In the genomic region with DNA sequence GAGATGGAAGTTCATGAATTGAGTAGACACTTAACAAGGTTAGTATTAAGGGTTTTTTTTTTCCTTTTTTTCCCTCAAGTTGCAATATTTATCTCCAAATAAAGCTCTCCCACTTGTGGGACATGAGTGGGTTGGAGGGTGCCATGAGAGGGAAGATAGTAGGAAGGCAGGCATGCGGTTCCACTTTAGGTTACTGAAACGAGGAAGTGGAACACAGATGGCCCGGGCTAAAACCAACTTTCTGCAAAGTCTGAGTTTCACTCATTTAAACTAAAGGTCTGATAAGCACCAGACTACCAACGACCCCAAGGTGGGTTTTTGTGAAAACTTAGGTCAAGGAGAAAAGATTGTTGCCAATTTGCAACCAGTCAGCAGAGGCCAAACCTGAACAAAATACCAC, we compare ENCODE assay signal across 19 cellular contexts. TPM values are rescaled to one million over a fixed set of nuclear protein-coding genes. Genes with fewer than 3 reads are reported as not detected.
A peak's percentile ranks its signal among the peaks of the same experiment; 100 is the strongest.
DNase-seq lines count a peak whose midpoint lies in the region; ATAC-seq, FAIRE-seq and TF ChIP-seq lines count a peak whose summit lies in the region.
"Had no signal": no experiment of that assay in that cellular context is flagged by ENCODE, and none has a peak within 500 bp of the region (broad histone marks: within the 10 kb centered on the region; RNA-seq: fewer than 3 reads in every experiment).

No MANE protein-coding gene starts in this region.

- no peak for TF ChIP-seq RAD21 in K562 (CRISPR knock-in tag; conservative IDR thresholded peaks at IDR 0.05 in 1 of 2, IDR thresholded peaks at IDR 0.05 in 1 of 2)

- H3K27ac Mint-ChIP-seq in CD14-positive monocyte (peak overlapping the region; percentile 35 to 90 (median 84)), osteocyte (ENCODE audit: unreplicated experiment) (no peak overlapping the region)
- H3K27ac Mint-ChIP-seq: activated CD8-positive, alpha-beta memory T cell treated with anti-CD3 and anti-CD28 coated beads, Interleukin-2, amount 10 ng/mL, durations not matched to agents 7 days and 5 days; activated naive CD4-positive, alpha-beta T cell treated with anti-CD3 and anti-CD28 coated beads, Interleukin-2, amount 50 U/mL, for 24 hours had no signal

- no peak for TF ChIP-seq EP300 in K562 (IDR thresholded peaks at IDR 0.05; ENCODE audit: low read length)

- BruUV-seq in K562 (replicated peaks; lab: Mats Ljungman, UMichigan) = no TSS peak

- H3K36me3 ChIP-seq in K562 (ENCODE audit: control insufficient read depth, insufficient read depth, low read length) = peaks cover 71% of the 10 kb centered on the region
- H3K36me3 ChIP-seq: gastrocnemius medialis had no signal

- H3K36me3 Mint-ChIP-seq in CD14-positive monocyte = peaks cover 67 to 83% of the 10 kb centered on the region in 2 donors
- peaks cover 15% of the 10 kb centered on the region for H3K36me3 Mint-ChIP-seq in osteocyte (ENCODE audit: unreplicated experiment)

- intact Hi-C loops in CD14-positive monocyte (cut with micrococcal nuclease) = no loop called here
- intact Hi-C loops in K562 (cut with micrococcal nuclease) = loop anchor here (5.0 kb wide), 1 partner anchor 74 kb away; no protein-coding TSS in a partner anchor
- intact Hi-C loops in left colon (cut with DNase I, micrococcal nuclease) = no loop called here

- TF ChIP-seq CTCF in CD14-positive monocyte (IDR thresholded peaks at IDR 0.05) = no peak
- TF ChIP-seq CTCF in K562 (IDR thresholded peaks at IDR 0.05 in 2 of 3, conservative IDR thresholded peaks at IDR 0.05 in 1 of 3; ENCODE audit: insufficient read depth in 2 of 3, low read depth in 1 of 3, low read length in 3 of 3) = no peak
- TF ChIP-seq CTCF in osteocyte (IDR thresholded peaks at IDR 0.05) = no peak

- H3K27me3 ChIP-seq in K562 (ENCODE audit: control insufficient read depth in 2 of 2, insufficient read depth in 2 of 2, low read length in 2 of 2) = no peaks in the 10 kb centered on the region
- H3K27me3 ChIP-seq: gastrocnemius medialis had no signal

- DNase-seq in CD14-positive monocyte (ENCODE audit: low spot score) (no peak), KBM-7 (peak; percentile 43), K562 (ENCODE audit: extremely low read depth in 1 of 4, low spot score in 3 of 4) (no peak), osteocyte (ENCODE audit: extremely low spot score, unreplicated experiment) (no peak), left colon (no peak), glomerular visceral epithelial cell (ENCODE audit: extremely low spot score) (no peak)
- DNase-seq: activated CD8-positive, alpha-beta memory T cell treated with anti-CD3 and anti-CD28 coated beads, Interleukin-2, amount 10 ng/mL, durations not matched to agents 7 days and 5 days; DMS153; gastrocnemius medialis; NCI-H2029; NCI-H748 treated with DMSO at 0.1 percent for 48 hours; Right ventricle myocardium superior; WERI-Rb-1 had no signal

- ATAC-seq in GM21526 (IDR thresholded peaks at IDR 0.05; ENCODE audit: low FRiP score, unreplicated experiment) (peak; percentile 51), K562 (no peak), GM21360 (IDR thresholded peaks at IDR 0.05; ENCODE audit: unreplicated experiment) (no peak), left colon (no peak)
- ATAC-seq: activated CD8-positive, alpha-beta memory T cell treated with anti-CD3 and anti-CD28 coated beads, Interleukin-2, amount 10 ng/mL, durations not matched to agents 7 days and 5 days; gastrocnemius medialis had no signal

- peaks cover 11% of the 10 kb centered on the region for H3K9me3 ChIP-seq in K562 (replicated peaks; ENCODE audit: control insufficient read depth, insufficient read depth, low read depth, low read length)

- H4K20me1 ChIP-seq in K562 (replicated peaks; ENCODE audit: control insufficient read depth, insufficient read depth, low read length) = no peaks in the 10 kb centered on the region

- CTCF ChIA-PET in K562 (lab: Yijun Ruan, JAX; ENCODE audit: low intra/inter-chr PET ratio) = no interaction called here

- WGBS in K562 (ENCODE audit: insufficient coverage, low coverage, missing lambda C conversion rate) = 65% methylated on average over 4 of the region's 4 CpGs

- no peak overlapping the region for H3K4me2 ChIP-seq in K562 (ENCODE audit: insufficient read depth, low read length)

- in situ Hi-C loops in KBM-7 (cut with MboI; ENCODE audit: low pct_unique_long_range_greater_than_20kb, low sequenced_read_pairs) (no loop called here), K562 (cut with MboI) (no loop called here)

- peaks cover 3 to 17% (median 9%) of the 10 kb centered on the region in 7 donors for H3K9me3 Mint-ChIP-seq in CD14-positive monocyte
- H3K9me3 Mint-ChIP-seq in osteocyte (ENCODE audit: unreplicated experiment) = peaks cover 12% of the 10 kb centered on the region

- peaks cover 21% of the 10 kb centered on the region for H3K4me1 Mint-ChIP-seq in CD14-positive monocyte
- no peaks in the 10 kb centered on the region for H3K4me1 Mint-ChIP-seq in osteocyte (ENCODE audit: unreplicated experiment)
- H3K4me1 Mint-ChIP-seq: activated CD8-positive, alpha-beta memory T cell treated with anti-CD3 and anti-CD28 coated beads, Interleukin-2, amount 10 ng/mL, durations not matched to agents 7 days and 5 days; activated naive CD4-positive, alpha-beta T cell treated with anti-CD3 and anti-CD28 coated beads, Interleukin-2, amount 50 U/mL, for 24 hours had no signal

- POLR2A ChIA-PET in K562 (lab: Yijun Ruan, JAX) = interaction anchor here (0.7 to 1.4 kb wide), 3 partner anchors 9 to 38 kb away, joined by 3 to 4 read pairs (median 3); no protein-coding TSS in a partner anchor

- H3K27ac ChIP-seq in K562 (ENCODE audit: extremely low read depth, low read depth, low read length) = no peak overlapping the region
- H3K27ac ChIP-seq: gastrocnemius medialis, parathyroid adenoma, thoracic aorta, WERI-Rb-1 had no signal

- no peak overlapping the region for H3K9ac ChIP-seq in K562 (ENCODE audit: insufficient read depth in 1 of 2, low read depth in 2 of 2, low read length in 2 of 2)
- H3K9ac ChIP-seq: parathyroid adenoma had no signal

- TF ChIP-seq POLR2A in K562 (conservative IDR thresholded peaks at IDR 0.05) = no peak

- FAIRE-seq in K562 (lab: Jason Lieb, UNC) = no peak
- FAIRE-seq: bronchial epithelial cell had no signal

- H3K79me2 ChIP-seq in K562 (ENCODE audit: control insufficient read depth, insufficient read depth, low read length) = no peaks in the 10 kb centered on the region
- H3K79me2 ChIP-seq: parathyroid adenoma had no signal

- H3K4me3 ChIP-seq in K562 = no peak overlapping the region
- H3K4me3 ChIP-seq: gastrocnemius medialis, thoracic aorta had no signal

- H3K4me1 ChIP-seq in K562 (replicated peaks in 1 of 2; ENCODE audit: control insufficient read depth in 2 of 2, insufficient read depth in 2 of 2, low read length in 2 of 2) = peaks cover 7 to 17% of the 10 kb centered on the region in 2 experiments; a peak in 4 of 5 replicates
- H3K4me1 ChIP-seq: gastrocnemius medialis, parathyroid adenoma had no signal

- H3K4me3 Mint-ChIP-seq in CD14-positive monocyte (no peak overlapping the region), osteocyte (ENCODE audit: unreplicated experiment) (no peak overlapping the region)
- H3K4me3 Mint-ChIP-seq: activated CD8-positive, alpha-beta memory T cell treated with anti-CD3 and anti-CD28 coated beads, Interleukin-2, amount 10 ng/mL, durations not matched to agents 7 days and 5 days; activated naive CD4-positive, alpha-beta T cell treated with anti-CD3 and anti-CD28 coated beads, Interleukin-2, amount 50 U/mL, for 24 hours had no signal

- peaks cover 0 to 1% (median 0%) of the 10 kb centered on the region in 3 donors for H3K27me3 Mint-ChIP-seq in CD14-positive monocyte (ENCODE audit: low read depth in 3 of 3)
- no peaks in the 10 kb centered on the region for H3K27me3 Mint-ChIP-seq in osteocyte (ENCODE audit: unreplicated experiment)
- H3K27me3 Mint-ChIP-seq: activated CD8-positive, alpha-beta memory T cell treated with anti-CD3 and anti-CD28 coated beads, Interleukin-2, amount 10 ng/mL, durations not matched to agents 7 days and 5 days; activated naive CD4-positive, alpha-beta T cell treated with anti-CD3 and anti-CD28 coated beads, Interleukin-2, amount 50 U/mL, for 24 hours had no signal

- H3K9me1 ChIP-seq in K562 (ENCODE audit: control insufficient read depth, insufficient read depth, low read length) = peaks cover 3% of the 10 kb centered on the region

- no peak overlapping the region for H2AFZ ChIP-seq in K562 (ENCODE audit: low read depth, low read length)
- H2AFZ ChIP-seq: parathyroid adenoma had no signal

TF ChIP-seq in K562, 482 proteins besides CTCF, POLR2A, EP300 and RAD21:
- TF ChIP-seq SPI1 (IDR thresholded peaks at IDR 0.05; ENCODE audit: borderline replicate concordance, low read depth, low read length) (peak; percentile 51; the same call in 1 of the 2 replicates), SRSF1 (IDR thresholded peaks at IDR 0.05; ENCODE audit: low read depth, low read length) (no peak), PHF21A (IDR thresholded peaks at IDR 0.05; ENCODE audit: borderline replicate concordance, low read depth) (no peak)
TF ChIP-seq in K562: peak in this region for 1.

RNA-seq across cellular contexts. Expression of gene TBC1D7, which starts 42.2 kb away (rescaled TPM):
- polyA plus RNA-seq in CD14-positive monocyte (10 to 100 TPM; 34.3 TPM), K562 (2011; rRNA removed) (107 and 108 TPM in 2 replicates), K562 (2014; fragmentation: Illumina TruSeq; extraction: Trizol) (71.0 and 72.2 TPM in 2 replicates), K562 (2014; fragmentation: Nextera tagmentation; extraction: Ambion mirVana) (10 to 100 TPM; 74.5 to 86.8 TPM), K562 (2014; rRNA removed) (55.2 and 59.5 TPM in 2 replicates)
- 88.3 and 95.2 TPM in 2 replicates for total RNA-seq in K562 (2011; cell fraction: chromatin; rRNA removed; ENCODE audit: low replicate concordance)
- total RNA-seq in K562 (2011; cell fraction: nucleolus; rRNA removed) = 51.5 and 54.2 TPM in 2 replicates
- total RNA-seq in K562 (2011; cell fraction: nucleoplasm; rRNA removed) = 88.9 and 141 TPM in 2 replicates
- total RNA-seq in K562 (2014; rRNA removed) (49.4 and 56.9 TPM in 2 replicates), K562 (2014; rRNA removed; fragmentation: Illumina TruSeq; extraction: Trizol) (61.1 and 64.2 TPM in 2 replicates), K562 (2015; rRNA removed; fragmentation: Illumina TruSeq; extraction: Trizol) (48.4 and 49.8 TPM in 2 replicates), K562 (2021) (51.8 and 59.4 TPM in 2 replicates), osteocyte (15.3 and 19.9 TPM in 2 replicates), left colon (10 to 100 TPM; 20.9 to 22.1 TPM)
- polyA plus RNA-seq in K562 (2011; cell fraction: cytosol; rRNA removed) = 40.2 and 54.9 TPM in 2 replicates
- polyA plus RNA-seq in K562 (2011; cell fraction: nucleus; rRNA removed) = 48.4 and 66.4 TPM in 2 replicates
- polyA plus RNA-seq in K562 (2012) = 57.0 and 64.2 TPM in 2 replicates
- 60.0 and 78.8 TPM in 2 replicates for polyA minus RNA-seq in K562 (2011; rRNA and poly(A)+ RNA removed)
- polyA minus RNA-seq in K562 (2011; cell fraction: cytosol; rRNA and poly(A)+ RNA removed) = 16.2 and 25.4 TPM in 2 replicates
- 29.8 and 53.8 TPM in 2 replicates for polyA minus RNA-seq in K562 (2011; cell fraction: nucleus; rRNA and poly(A)+ RNA removed)
